In genomic region chr1:68128820-68129219, GRCh38 we compare ENCODE assay signal across 20 cellular contexts.
DNase-seq lines count a peak whose midpoint lies in the region; ATAC-seq, FAIRE-seq and TF ChIP-seq lines count a peak whose summit lies in the region.
"Had no signal": no experiment of that assay in that cellular context is flagged by ENCODE, and none has a peak within 500 bp of the region (broad histone marks: within the 10 kb centered on the region; RNA-seq: fewer than 3 reads in every experiment).

No MANE protein-coding gene starts in this region.

- intact Hi-C loops in K562 (cut with micrococcal nuclease) (no loop called here), left cardiac atrium (cut with DNase I) (no loop called here), psoas muscle (cut with DNase I) (loop anchor here in 1 of 2 donors (5.0 kb wide), 1 partner anchor 103 kb away; the partner anchor contains the start of gene WLS), stomach (cut with DNase I; ENCODE audit: low total_unique reads) (loop anchor here (10.0 kb wide), 1 partner anchor 106 kb away; the partner anchor contains the start of gene WLS)

- WGBS in K562 (ENCODE audit: insufficient coverage, low coverage, missing lambda C conversion rate) = 2% methylated on average over 9 of the region's 10 CpGs
- 30 to 47% (median 40%) methylated on average over 10 of the region's 10 CpGs for WGBS in psoas muscle, 3 donors
- WGBS in stomach, 5 donors = 66 to 90% (median 80%) methylated on average over 10 of the region's 10 CpGs

- TF ChIP-seq POLR2A in K562 (conservative IDR thresholded peaks at IDR 0.05) (no peak), stomach (IDR thresholded peaks at IDR 0.05) (no peak)

- DNase-seq in K562 (ENCODE audit: extremely low read depth in 1 of 4, low spot score in 3 of 4) = no peak
- DNase-seq in left cardiac atrium = no peak
- DNase-seq in psoas muscle = peak in 1 of 2 donors; percentile 66
- DNase-seq in HUDEP-2 (lab: John Stamatoyannopoulos, UW; ENCODE audit: unreplicated experiment in 76 of 76) = no peak
- no peak for DNase-seq in 8988T
- DNase-seq in chondrocyte (ENCODE audit: low spot score) = no peak
- DNase-seq in stomach = no peak
- DNase-seq: BE2C; CD4-positive, CD25-positive, alpha-beta regulatory T cell; COR-L47; DMS153; GF-D8; GOT3; NCI-H1417 treated with DMSO at 0.1 percent for 48 hours; NCI-H187 treated with DMSO at 0.1 percent for 48 hours; NCI-H2227 treated with DMSO at 0.1 percent for 48 hours; PC-9 had no signal

- no peaks in the 10 kb centered on the region for H3K9me3 Mint-ChIP-seq in chondrocyte (ENCODE audit: low read depth)
- H3K9me3 Mint-ChIP-seq: CD4-positive, CD25-positive, alpha-beta regulatory T cell had no signal

- H3K9ac ChIP-seq in HUES48 (ENCODE audit: low read depth, low read length) = no peak overlapping the region
- H3K9ac ChIP-seq in K562 (ENCODE audit: insufficient read depth in 1 of 2, low read depth in 2 of 2, low read length in 2 of 2) = no peak overlapping the region

- in situ Hi-C loops in K562 (cut with MboI) = no loop called here

- H3K27me3 Mint-ChIP-seq in chondrocyte (ENCODE audit: low read depth) = no peaks in the 10 kb centered on the region
- H3K27me3 Mint-ChIP-seq: CD4-positive, CD25-positive, alpha-beta regulatory T cell had no signal

- POLR2A ChIA-PET in K562 (lab: Yijun Ruan, JAX) = interaction anchor here (0.6 kb wide), 1 partner anchor 35 kb away, joined by 3 read pairs; no protein-coding TSS in a partner anchor

- H3K4me1 ChIP-seq in HUES48 (ENCODE audit: control insufficient read depth, insufficient read depth, low read length) = peaks cover 8% of the 10 kb centered on the region; the same call in 1 of the 2 replicates
- no peaks in the 10 kb centered on the region; a peak in 1 of 5 replicates for H3K4me1 ChIP-seq in K562 (replicated peaks in 1 of 2; ENCODE audit: control insufficient read depth in 2 of 2, insufficient read depth in 2 of 2, low read length in 2 of 2)
- peaks cover 25% of the 10 kb centered on the region for H3K4me1 ChIP-seq in psoas muscle
- peaks cover 0 to 18% (median 3%) of the 10 kb centered on the region in 4 donors for H3K4me1 ChIP-seq in stomach
- H3K4me1 ChIP-seq: BE2C had no signal

- ATAC-seq in K562 (no peak), left cardiac atrium (peak; percentile 53 to 75), psoas muscle (peak; percentile 72 to 94 (median 85))

- H3K9me3 ChIP-seq in HUES48 (ENCODE audit: control insufficient read depth, insufficient read depth, low read length) (no peaks in the 10 kb centered on the region), K562 (replicated peaks; ENCODE audit: control insufficient read depth, insufficient read depth, low read depth, low read length) (no peaks in the 10 kb centered on the region), psoas muscle (no peaks in the 10 kb centered on the region), stomach (no peaks in the 10 kb centered on the region)
- H3K9me3 ChIP-seq: BE2C had no signal

- H3K27me3 ChIP-seq in HUES48 (ENCODE audit: control insufficient read depth, insufficient read depth, low read length) = no peaks in the 10 kb centered on the region
- H3K27me3 ChIP-seq in K562 (ENCODE audit: control insufficient read depth in 2 of 2, insufficient read depth in 2 of 2, low read length in 2 of 2) = peaks cover 0 to 24% of the 10 kb centered on the region in 2 experiments; a peak in 2 of 5 replicates
- no peaks in the 10 kb centered on the region for H3K27me3 ChIP-seq in psoas muscle (ENCODE audit: insufficient read depth in 3 of 3, low read length in 2 of 3)
- H3K27me3 ChIP-seq in stomach = no peaks in the 10 kb centered on the region
- H3K27me3 ChIP-seq: BE2C had no signal

- H3K36me3 ChIP-seq in HUES48 (ENCODE audit: control insufficient read depth, insufficient read depth, low read length) (no peaks in the 10 kb centered on the region), K562 (ENCODE audit: control insufficient read depth, insufficient read depth, low read length) (no peaks in the 10 kb centered on the region), psoas muscle (ENCODE audit: insufficient read depth in 1 of 2, low read depth in 1 of 2) (peaks cover 2 to 7% of the 10 kb centered on the region in 2 donors), stomach (peaks cover 18 to 91% (median 81%) of the 10 kb centered on the region in 4 donors)
- H3K36me3 ChIP-seq: BE2C had no signal

- H3K4me1 Mint-ChIP-seq in chondrocyte (ENCODE audit: low read depth) = peaks cover 3% of the 10 kb centered on the region
- H3K4me1 Mint-ChIP-seq: CD4-positive, CD25-positive, alpha-beta regulatory T cell had no signal

- no peak for FAIRE-seq in K562 (lab: Jason Lieb, UNC)
- FAIRE-seq: A204.1 had no signal

- no TSS peak for BruUV-seq in K562 (replicated peaks; lab: Mats Ljungman, UMichigan)

- TF ChIP-seq CTCF in K562 (IDR thresholded peaks at IDR 0.05 in 2 of 3, conservative IDR thresholded peaks at IDR 0.05 in 1 of 3; ENCODE audit: insufficient read depth in 2 of 3, low read depth in 1 of 3, low read length in 3 of 3) (no peak), psoas muscle (IDR thresholded peaks at IDR 0.05) (no peak), chondrocyte (IDR thresholded peaks at IDR 0.05) (no peak), stomach (IDR thresholded peaks at IDR 0.05) (no peak)

- no peak overlapping the region for H3K27ac Mint-ChIP-seq in chondrocyte (ENCODE audit: unreplicated experiment)
- H3K27ac Mint-ChIP-seq: CD4-positive, CD25-positive, alpha-beta regulatory T cell had no signal

- TF ChIP-seq RAD21 in K562 (CRISPR knock-in tag; conservative IDR thresholded peaks at IDR 0.05 in 1 of 2, IDR thresholded peaks at IDR 0.05 in 1 of 2) = no peak

- no peak overlapping the region for H3K4me3 ChIP-seq in HUES48 (ENCODE audit: low read depth, low read length)
- no peak overlapping the region for H3K4me3 ChIP-seq in K562
- no peak overlapping the region for H3K4me3 ChIP-seq in psoas muscle
- no peak overlapping the region for H3K4me3 ChIP-seq in stomach
- H3K4me3 ChIP-seq: GM12878, PC-9 had no signal

- CTCF ChIA-PET in K562 (lab: Yijun Ruan, JAX; ENCODE audit: low intra/inter-chr PET ratio) = no interaction called here

- no peak for TF ChIP-seq EP300 in K562 (IDR thresholded peaks at IDR 0.05; ENCODE audit: low read length)
- TF ChIP-seq EP300 in stomach (IDR thresholded peaks at IDR 0.05) = no peak

- H3K79me2 ChIP-seq in K562 (ENCODE audit: control insufficient read depth, insufficient read depth, low read length) = no peaks in the 10 kb centered on the region

- H3K27ac ChIP-seq in HUES48 (ENCODE audit: low read depth, low read length) (peak overlapping the region; percentile 18), K562 (ENCODE audit: extremely low read depth, low read depth, low read length) (no peak overlapping the region), psoas muscle (peak overlapping the region; percentile 82), stomach (peak overlapping the region in 2 of 5 donors; percentile 15 to 72)
- H3K27ac ChIP-seq: PC-9 had no signal

- peaks cover 24% of the 10 kb centered on the region for H3K36me3 Mint-ChIP-seq in chondrocyte (ENCODE audit: low read depth)
- H3K36me3 Mint-ChIP-seq: CD4-positive, CD25-positive, alpha-beta regulatory T cell had no signal

- H2AFZ ChIP-seq in K562 (ENCODE audit: low read depth, low read length) = no peak overlapping the region
- H2AFZ ChIP-seq: PC-9 had no signal

- no peak overlapping the region for H3K4me3 Mint-ChIP-seq in chondrocyte (ENCODE audit: unreplicated experiment)
- H3K4me3 Mint-ChIP-seq: CD4-positive, CD25-positive, alpha-beta regulatory T cell had no signal

- H3K4me2 ChIP-seq in K562 (ENCODE audit: insufficient read depth, low read length) = no peak overlapping the region
- H3K4me2 ChIP-seq: PC-9 had no signal

- H3K9me1 ChIP-seq in K562 (ENCODE audit: control insufficient read depth, insufficient read depth, low read length) = no peaks in the 10 kb centered on the region

- H4K20me1 ChIP-seq in K562 (replicated peaks; ENCODE audit: control insufficient read depth, insufficient read depth, low read length) = no peaks in the 10 kb centered on the region

TF ChIP-seq in K562, 482 proteins besides CTCF, POLR2A, EP300 and RAD21:
- TF ChIP-seq FOSL1 (tag; conservative IDR thresholded peaks at IDR 0.05) = 0 out of 2 replicates have a peak, but pooled peaks have one; percentile 0
- TF ChIP-seq CUX1 (CRISPR knock-in tag; IDR thresholded peaks at IDR 0.05) = no peak
- TF ChIP-seq ZNF780A (CRISPR knock-in tag; IDR thresholded peaks at IDR 0.05) = no peak
- TF ChIP-seq IFI16 (CRISPR knock-in tag; IDR thresholded peaks at IDR 0.05) = no peak
